Comparison of ENCODE assay signal across 28 cellular contexts in the genomic region with DNA sequence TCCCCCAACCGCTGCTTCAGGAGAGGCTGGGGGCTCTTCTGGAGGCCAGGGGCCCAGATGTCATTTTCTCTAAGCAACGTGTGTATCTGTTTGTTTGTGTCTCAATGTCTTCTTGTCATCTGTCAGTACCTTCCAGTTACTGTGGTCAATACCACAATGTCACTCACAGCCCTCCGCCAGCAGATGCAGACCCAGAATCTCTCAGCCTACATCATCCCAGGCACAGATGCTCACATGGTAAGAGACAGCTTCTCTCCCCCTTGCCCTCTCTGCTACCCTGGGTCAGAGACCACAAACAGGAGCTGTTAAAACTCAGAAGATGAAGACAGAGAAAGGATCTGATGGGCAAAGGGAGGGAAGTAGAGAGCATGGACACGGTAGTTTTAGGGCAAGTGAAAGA. TPM values are rescaled to one million over a fixed set of nuclear protein-coding genes. Genes with fewer than 3 reads are reported as not detected.
A peak's percentile ranks its signal among the peaks of the same experiment; 100 is the strongest.
DNase-seq lines count a peak whose midpoint lies in the region; ATAC-seq lines count a peak whose summit lies in the region.
"Had no signal": no experiment of that assay in that cellular context is flagged by ENCODE, and none has a peak within 500 bp of the region (broad histone marks: within the 10 kb centered on the region; RNA-seq: fewer than 3 reads in every experiment).

No MANE protein-coding gene starts in this region.

- no peaks in the 10 kb centered on the region for H3K9me3 ChIP-seq in right cardiac atrium (ENCODE audit: control insufficient read depth, low read length)
- H3K9me3 ChIP-seq: A549, Caco-2, psoas muscle, SK-N-SH had no signal

- H3K27ac ChIP-seq in right cardiac atrium (ENCODE audit: low read length), result no peak overlapping the region
- H3K27ac ChIP-seq: A549, psoas muscle, VCaP had no signal

- H3K36me3 Mint-ChIP-seq in activated naive CD4-positive, alpha-beta T cell treated with anti-CD3 and anti-CD28 coated beads, Interleukin-2, amount 10 ng/mL, durations not matched to agents 7 days and 5 days, result no peaks in the 10 kb centered on the region
- no peaks in the 10 kb centered on the region for H3K36me3 Mint-ChIP-seq in T-helper 1 cell treated with Interleukin-12 subunit alpha and Interleukin-12 subunit beta and Interleukin-4 antibody, amounts not matched to agents 30 μg/mL and 1 μg/mL, for 36 hours (ENCODE audit: low read depth)
- peaks cover 2% of the 10 kb centered on the region for H3K36me3 Mint-ChIP-seq in central memory CD8-positive, alpha-beta T cell (ENCODE audit: insufficient read depth)
- H3K36me3 Mint-ChIP-seq: brain had no signal

- H3K4me3 Mint-ChIP-seq in activated naive CD4-positive, alpha-beta T cell treated with anti-CD3 and anti-CD28 coated beads, Interleukin-2, amount 10 ng/mL, durations not matched to agents 7 days and 5 days, result peak overlapping the region; percentile 33
- H3K4me3 Mint-ChIP-seq in T-helper 1 cell treated with Interleukin-12 subunit alpha and Interleukin-12 subunit beta and Interleukin-4 antibody, amounts not matched to agents 30 μg/mL and 1 μg/mL, for 36 hours, result peak overlapping the region; percentile 44
- H3K4me3 Mint-ChIP-seq in central memory CD8-positive, alpha-beta T cell, result peak overlapping the region; percentile 52
- peak overlapping the region; percentile 8 to 43 for H3K4me3 Mint-ChIP-seq in stimulated activated naive CD8-positive, alpha-beta T cell treated with anti-CD3 and anti-CD28 coated beads, Interleukin-15, amount 100 ng/mL, for 72 hours
- H3K4me3 Mint-ChIP-seq: brain had no signal

- H3K27me3 Mint-ChIP-seq in activated naive CD4-positive, alpha-beta T cell treated with anti-CD3 and anti-CD28 coated beads, Interleukin-2, amount 10 ng/mL, durations not matched to agents 7 days and 5 days, result no peaks in the 10 kb centered on the region
- no peaks in the 10 kb centered on the region for H3K27me3 Mint-ChIP-seq in T-helper 1 cell treated with Interleukin-12 subunit alpha and Interleukin-12 subunit beta and Interleukin-4 antibody, amounts not matched to agents 30 μg/mL and 1 μg/mL, for 36 hours (ENCODE audit: low read depth)
- H3K27me3 Mint-ChIP-seq in central memory CD8-positive, alpha-beta T cell, result no peaks in the 10 kb centered on the region
- H3K27me3 Mint-ChIP-seq in stimulated activated naive CD8-positive, alpha-beta T cell treated with anti-CD3 and anti-CD28 coated beads, Interleukin-15, amount 100 ng/mL, for 72 hours, result no peaks in the 10 kb centered on the region
- H3K27me3 Mint-ChIP-seq: brain had no signal

- H3K27ac Mint-ChIP-seq in activated naive CD4-positive, alpha-beta T cell treated with anti-CD3 and anti-CD28 coated beads, Interleukin-2, amount 10 ng/mL, durations not matched to agents 7 days and 5 days, result peak overlapping the region; percentile 92
- peak overlapping the region; percentile 88 for H3K27ac Mint-ChIP-seq in T-helper 1 cell treated with Interleukin-12 subunit alpha and Interleukin-12 subunit beta and Interleukin-4 antibody, amounts not matched to agents 30 μg/mL and 1 μg/mL, for 36 hours
- H3K27ac Mint-ChIP-seq in central memory CD8-positive, alpha-beta T cell (ENCODE audit: low read depth), result no peak overlapping the region
- H3K27ac Mint-ChIP-seq in stimulated activated naive CD8-positive, alpha-beta T cell treated with anti-CD3 and anti-CD28 coated beads, Interleukin-15, amount 100 ng/mL, for 72 hours, result peak overlapping the region; percentile 67 to 81
- H3K27ac Mint-ChIP-seq: brain had no signal

- H3K4me1 Mint-ChIP-seq in activated naive CD4-positive, alpha-beta T cell treated with anti-CD3 and anti-CD28 coated beads, Interleukin-2, amount 10 ng/mL, durations not matched to agents 7 days and 5 days, result peaks cover 67% of the 10 kb centered on the region
- peaks cover 32% of the 10 kb centered on the region for H3K4me1 Mint-ChIP-seq in T-helper 1 cell treated with Interleukin-12 subunit alpha and Interleukin-12 subunit beta and Interleukin-4 antibody, amounts not matched to agents 30 μg/mL and 1 μg/mL, for 36 hours (ENCODE audit: low read depth)
- H3K4me1 Mint-ChIP-seq in central memory CD8-positive, alpha-beta T cell, result peaks cover 34% of the 10 kb centered on the region
- H3K4me1 Mint-ChIP-seq in stimulated activated naive CD8-positive, alpha-beta T cell treated with anti-CD3 and anti-CD28 coated beads, Interleukin-15, amount 100 ng/mL, for 72 hours, result peaks cover 54% of the 10 kb centered on the region

- no peak overlapping the region for H3K4me3 ChIP-seq in right cardiac atrium (ENCODE audit: low read length)
- H3K4me3 ChIP-seq: A549, psoas muscle had no signal

- peak; percentile 27 for DNase-seq in activated naive CD4-positive, alpha-beta T cell treated with anti-CD3 and anti-CD28 coated beads, Interleukin-2, amount 10 ng/mL, durations not matched to agents 7 days and 5 days
- DNase-seq in activated naive CD4-positive, alpha-beta T cell (lab: John Stamatoyannopoulos, UW), result no peak
- no peak for DNase-seq in central memory CD8-positive, alpha-beta T cell (ENCODE audit: low spot score in 2 of 2)
- peak in 1 of 2 donors; percentile 18 for DNase-seq in stimulated activated naive CD8-positive, alpha-beta T cell treated with anti-CD3 and anti-CD28 coated beads, Interleukin-15, amount 100 ng/mL, for 72 hours
- DNase-seq in right cardiac atrium (no peak), cortex of kidney (lab: John Stamatoyannopoulos, UW) (no peak)
- DNase-seq: activated CD4-positive, alpha-beta T cell treated with anti-CD3 and anti-CD28 coated beads, Interleukin-2, amount 50 U/mL, for 1 hour; activated effector memory CD4-positive, alpha-beta T cell treated with anti-CD3 and anti-CD28 coated beads, Interleukin-2, amount 50 U/mL, for 16 hours; Caco-2; DMS79; GF-D8; hippocampal formation; Karpas-422; mesenchymal stem cell; NCI-H1694; NCI-H510A; nucleus accumbens; psoas muscle; SK-N-SH; stimulated activated naive CD4-positive, alpha-beta T cell treated with Interleukin-2 at 50 U/mL for 16 hours had no signal

- H3K9me3 Mint-ChIP-seq in activated naive CD4-positive, alpha-beta T cell treated with anti-CD3 and anti-CD28 coated beads, Interleukin-2, amount 10 ng/mL, durations not matched to agents 7 days and 5 days, result no peaks in the 10 kb centered on the region
- no peaks in the 10 kb centered on the region for H3K9me3 Mint-ChIP-seq in T-helper 1 cell treated with Interleukin-12 subunit alpha and Interleukin-12 subunit beta and Interleukin-4 antibody, amounts not matched to agents 30 μg/mL and 1 μg/mL, for 36 hours
- H3K9me3 Mint-ChIP-seq in central memory CD8-positive, alpha-beta T cell, result no peaks in the 10 kb centered on the region
- H3K9me3 Mint-ChIP-seq in stimulated activated naive CD8-positive, alpha-beta T cell treated with anti-CD3 and anti-CD28 coated beads, Interleukin-15, amount 100 ng/mL, for 72 hours, result no peaks in the 10 kb centered on the region

- intact Hi-C loops in right cardiac atrium (cut with DNase I), result no loop called here

- H3K27me3 ChIP-seq in right cardiac atrium (ENCODE audit: control insufficient read depth, insufficient read depth), result no peaks in the 10 kb centered on the region

- CTCF ChIA-PET in activated naive CD4-positive, alpha-beta T cell treated with anti-CD3 and anti-CD28 coated beads, Interleukin-2, amount 10 ng/mL, durations not matched to agents 7 days and 5 days (lab: Charles Lee), result interaction anchor here (1.0 to 1.7 kb wide), 4 partner anchors 10 to 80 kb away, joined by 3 to 8 read pairs (median 4); no protein-coding TSS in a partner anchor

- no peak for ATAC-seq in central memory CD8-positive, alpha-beta T cell (replicated peaks; ENCODE audit: extremely low read depth, poor library complexity, severe bottlenecking)
- ATAC-seq in stimulated activated naive CD8-positive, alpha-beta T cell treated with anti-CD3 and anti-CD28 coated beads, Interleukin-15, amount 100 ng/mL, for 72 hours, result peak; percentile 72
- ATAC-seq in right cardiac atrium, result no peak
- ATAC-seq in HG03521 (IDR thresholded peaks at IDR 0.05; ENCODE audit: unreplicated experiment), result no peak
- ATAC-seq: A549, HCT116, psoas muscle had no signal

- 73% methylated on average over 4 of the region's 4 CpGs for WGBS in right cardiac atrium

- H3K4me1 ChIP-seq in right cardiac atrium (ENCODE audit: control insufficient read depth, insufficient read depth, low read length), result peaks cover 4% of the 10 kb centered on the region
- H3K4me1 ChIP-seq: A549, psoas muscle had no signal

RNA-seq across cellular contexts. Expression of gene XPNPEP2, which starts 5.1 kb away (rescaled TPM):
- 1 to 10 TPM; 2.4 to 4.1 (median 3.2) TPM for total RNA-seq in right cardiac atrium
- polyA plus RNA-seq in right cardiac atrium, result 1.3 TPM
- total RNA-seq: chondrocyte, OCI-LY7 had no signal
- polyA plus RNA-seq: A549 had no signal

RNA-seq across cellular contexts. Expression of gene SASH3, which starts 35.9 kb away (rescaled TPM):
- total RNA-seq in right cardiac atrium, result 1 to 10 TPM; 2.1 to 6.0 (median 4.5) TPM
- 0.93 TPM for polyA plus RNA-seq in right cardiac atrium
- total RNA-seq: Caco-2, chondrocyte had no signal
- polyA plus RNA-seq: A549, SK-N-SH had no signal
